Comparison of ENCODE assay signal across 15 cellular contexts in genomic region chr13:91368676-91369425, GRCh38. TPM values are rescaled to one million over a fixed set of nuclear protein-coding genes. Genes with fewer than 3 reads are reported as not detected.
DNase-seq lines count a peak whose midpoint lies in the region; ATAC-seq, FAIRE-seq and TF ChIP-seq lines count a peak whose summit lies in the region.
"Had no signal": no experiment of that assay in that cellular context is flagged by ENCODE, and none has a peak within 500 bp of the region (broad histone marks: within the 10 kb centered on the region; RNA-seq: fewer than 3 reads in every experiment).

No MANE protein-coding gene starts in this region.

- WGBS in K562 (ENCODE audit: insufficient coverage, low coverage, missing lambda C conversion rate) = under 1% methylated on average over 3 of the region's 3 CpGs

- H3K36me3 ChIP-seq in K562 (ENCODE audit: control insufficient read depth, insufficient read depth, low read length) = no peaks in the 10 kb centered on the region

- H4K20me1 ChIP-seq in K562 (replicated peaks; ENCODE audit: control insufficient read depth, insufficient read depth, low read length) = no peaks in the 10 kb centered on the region

- H3K9me3 ChIP-seq in K562 (replicated peaks; ENCODE audit: control insufficient read depth, insufficient read depth, low read depth, low read length) = no peaks in the 10 kb centered on the region

- H3K27ac ChIP-seq in K562 (ENCODE audit: extremely low read depth, low read depth, low read length) = no peak overlapping the region
- no peak overlapping the region for H3K27ac ChIP-seq in substantia nigra (ENCODE audit: low read depth, low read length, poor library complexity, severe bottlenecking)

- intact Hi-C loops in K562 (cut with micrococcal nuclease) = loop anchor here (5.0 kb wide), 1 partner anchor 33 kb away; no protein-coding TSS in a partner anchor

- ATAC-seq in activated naive CD4-positive, alpha-beta T cell treated with anti-CD3 and anti-CD28 coated beads, Interleukin-2, amount 50 U/mL, for 72 hours = peak; percentile 84 to 88
- peak; percentile 29 for ATAC-seq in K562
- no peak for ATAC-seq in HG02973 (IDR thresholded peaks at IDR 0.05; ENCODE audit: unreplicated experiment)
- ATAC-seq: effector memory CD8-positive, alpha-beta T cell; left cardiac atrium; naive thymus-derived CD8-positive, alpha-beta T cell had no signal

- H3K36me3 Mint-ChIP-seq in activated naive CD4-positive, alpha-beta T cell treated with anti-CD3 and anti-CD28 coated beads, Interleukin-2, amount 50 U/mL, for 72 hours = no peaks in the 10 kb centered on the region
- H3K36me3 Mint-ChIP-seq in stimulated activated naive CD8-positive, alpha-beta T cell treated with anti-CD3 and anti-CD28 coated beads, Interleukin-15, Interleukin-2, amounts not matched to agents 100 ng/mL and 50 ng/mL, for 24 hours (ENCODE audit: low read depth) = no peaks in the 10 kb centered on the region
- H3K36me3 Mint-ChIP-seq: naive thymus-derived CD8-positive, alpha-beta T cell had no signal

- no peak for FAIRE-seq in K562 (lab: Jason Lieb, UNC)
- FAIRE-seq: small intestine had no signal

- H3K4me3 Mint-ChIP-seq in stimulated activated naive CD8-positive, alpha-beta T cell treated with anti-CD3 and anti-CD28 coated beads, Interleukin-15, Interleukin-2, amounts not matched to agents 100 ng/mL and 50 ng/mL, for 24 hours = peak overlapping the region; percentile 71
- H3K4me3 Mint-ChIP-seq: effector memory CD8-positive, alpha-beta T cell; naive thymus-derived CD8-positive, alpha-beta T cell had no signal

- TF ChIP-seq EP300 in K562 (IDR thresholded peaks at IDR 0.05; ENCODE audit: low read length) = no peak

- POLR2A ChIA-PET in K562 (lab: Yijun Ruan, JAX) = interaction anchor here (0.9 to 4.3 kb wide), 4 partner anchors 11 to 21 kb away, joined by 3 to 99 read pairs (median 10); partner anchors contain the start of gene MIR17HG

- H3K9me1 ChIP-seq in K562 (ENCODE audit: control insufficient read depth, insufficient read depth, low read length) = no peaks in the 10 kb centered on the region

- in situ Hi-C loops in K562 (cut with MboI) = no loop called here

- CTCF ChIA-PET in K562 (lab: Yijun Ruan, JAX; ENCODE audit: low intra/inter-chr PET ratio) = no interaction called here

- H3K4me1 Mint-ChIP-seq in stimulated activated naive CD8-positive, alpha-beta T cell treated with anti-CD3 and anti-CD28 coated beads, Interleukin-15, Interleukin-2, amounts not matched to agents 100 ng/mL and 50 ng/mL, for 24 hours (ENCODE audit: low read depth) = peaks cover 35% of the 10 kb centered on the region
- H3K4me1 Mint-ChIP-seq: naive thymus-derived CD8-positive, alpha-beta T cell had no signal

- no peaks in the 10 kb centered on the region for H3K79me2 ChIP-seq in K562 (ENCODE audit: control insufficient read depth, insufficient read depth, low read length)

- H3K4me3 ChIP-seq in K562 = no peak overlapping the region

- no peak overlapping the region for H3K4me2 ChIP-seq in K562 (ENCODE audit: insufficient read depth, low read length)

- no peak for TF ChIP-seq POLR2A in K562 (conservative IDR thresholded peaks at IDR 0.05)

- H3K9me3 Mint-ChIP-seq in activated naive CD4-positive, alpha-beta T cell treated with anti-CD3 and anti-CD28 coated beads, Interleukin-2, amount 50 U/mL, for 72 hours = peaks cover 3 to 6% of the 10 kb centered on the region in 2 donors
- no peaks in the 10 kb centered on the region for H3K9me3 Mint-ChIP-seq in stimulated activated naive CD8-positive, alpha-beta T cell treated with anti-CD3 and anti-CD28 coated beads, Interleukin-15, Interleukin-2, amounts not matched to agents 100 ng/mL and 50 ng/mL, for 24 hours
- H3K9me3 Mint-ChIP-seq: effector memory CD8-positive, alpha-beta T cell; naive thymus-derived CD8-positive, alpha-beta T cell had no signal

- peaks cover 0 to 9% of the 10 kb centered on the region in 2 experiments; a peak in 3 of 5 replicates for H3K4me1 ChIP-seq in K562 (replicated peaks in 1 of 2; ENCODE audit: control insufficient read depth in 2 of 2, insufficient read depth in 2 of 2, low read length in 2 of 2)

- TF ChIP-seq CTCF in K562 (IDR thresholded peaks at IDR 0.05 in 2 of 3, conservative IDR thresholded peaks at IDR 0.05 in 1 of 3; ENCODE audit: insufficient read depth in 2 of 3, low read depth in 1 of 3, low read length in 3 of 3) = no peak

- H3K27ac Mint-ChIP-seq in activated naive CD4-positive, alpha-beta T cell treated with anti-CD3 and anti-CD28 coated beads, Interleukin-2, amount 50 U/mL, for 72 hours = peak overlapping the region; percentile 75 to 88
- peak overlapping the region; percentile 96 for H3K27ac Mint-ChIP-seq in stimulated activated naive CD8-positive, alpha-beta T cell treated with anti-CD3 and anti-CD28 coated beads, Interleukin-15, Interleukin-2, amounts not matched to agents 100 ng/mL and 50 ng/mL, for 24 hours
- H3K27ac Mint-ChIP-seq: effector memory CD8-positive, alpha-beta T cell; naive thymus-derived CD8-positive, alpha-beta T cell had no signal

- no peak overlapping the region for H3K9ac ChIP-seq in K562 (ENCODE audit: insufficient read depth in 1 of 2, low read depth in 2 of 2, low read length in 2 of 2)

- TF ChIP-seq RAD21 in K562 (CRISPR knock-in tag; conservative IDR thresholded peaks at IDR 0.05 in 1 of 2, IDR thresholded peaks at IDR 0.05 in 1 of 2) = no peak

- no TSS peak for BruUV-seq in K562 (replicated peaks; lab: Mats Ljungman, UMichigan)

- H3K27me3 ChIP-seq in K562 (ENCODE audit: control insufficient read depth in 2 of 2, insufficient read depth in 2 of 2, low read length in 2 of 2) = no peaks in the 10 kb centered on the region

- peaks cover 5% of the 10 kb centered on the region for H3K27me3 Mint-ChIP-seq in stimulated activated naive CD8-positive, alpha-beta T cell treated with anti-CD3 and anti-CD28 coated beads, Interleukin-15, Interleukin-2, amounts not matched to agents 100 ng/mL and 50 ng/mL, for 24 hours

- H2AFZ ChIP-seq in K562 (ENCODE audit: low read depth, low read length) = no peak overlapping the region

- peak in 1 of 2 donors; percentile 17 for DNase-seq in activated naive CD4-positive, alpha-beta T cell treated with anti-CD3 and anti-CD28 coated beads, Interleukin-2, amount 50 U/mL, for 72 hours (ENCODE audit: low spot score in 2 of 2)
- no peak for DNase-seq in activated naive CD4-positive, alpha-beta T cell treated with Interleukin-2 at 50 U/mL for 16 hours
- DNase-seq in M059J (ENCODE audit: low read depth) = peak; percentile 48
- DNase-seq in K562 (ENCODE audit: extremely low read depth in 1 of 4, low spot score in 3 of 4) = no peak
- DNase-seq in substantia nigra (lab: John Stamatoyannopoulos, UW) = no peak
- no peak for DNase-seq in RKO (ENCODE audit: low spot score)
- DNase-seq: effector memory CD8-positive, alpha-beta T cell; left cardiac atrium; naive thymus-derived CD8-positive, alpha-beta T cell; NCI-H1694; NCI-H748 treated with DMSO at 0.1 percent for 48 hours; SIG-M5; small intestine had no signal

TF ChIP-seq in K562, 482 proteins besides CTCF, POLR2A, EP300 and RAD21:
- TF ChIP-seq MED1 (CRISPR knock-in tag; IDR thresholded peaks at IDR 0.05; ENCODE audit: borderline replicate concordance) = no peak
TF ChIP-seq in K562: peak in this region for 0.

RNA-seq across cellular contexts. Expression of gene MIR17HG, which starts 21.4 kb away (rescaled TPM):
- total RNA-seq in activated naive CD4-positive, alpha-beta T cell treated with anti-CD3 and anti-CD28 coated beads, Interleukin-2, amount 50 U/mL, for 72 hours = 10 to 100 TPM; 11.5 to 25.8 TPM
- total RNA-seq in M059J (2014; rRNA removed; shearing (Covaris generic)) = 0.44 and 0.62 TPM in 2 replicates
- 458 and 1,073 TPM in 2 replicates for total RNA-seq in K562 (2011; cell fraction: chromatin; rRNA removed; ENCODE audit: low replicate concordance)
- total RNA-seq in K562 (2011; cell fraction: nucleolus; rRNA removed) = 474 and 541 TPM in 2 replicates
- total RNA-seq in K562 (2011; cell fraction: nucleoplasm; rRNA removed) = 882 and 1,501 TPM in 2 replicates
- total RNA-seq in K562 (2014; rRNA removed) = 55.3 and 100 TPM in 2 replicates
- 177 and 218 TPM in 2 replicates for total RNA-seq in K562 (2014; rRNA removed; fragmentation: Illumina TruSeq; extraction: Trizol)
- 130 and 149 TPM in 2 replicates for total RNA-seq in K562 (2015; rRNA removed; fragmentation: Illumina TruSeq; extraction: Trizol)
- total RNA-seq in K562 (2021) = 77.8 and 106 TPM in 2 replicates
- polyA plus RNA-seq in K562 (2011; rRNA removed) = 147 and 182 TPM in 2 replicates
- polyA plus RNA-seq in K562 (2011; cell fraction: cytosol; rRNA removed) = 8.2 and 35.8 TPM in 2 replicates
- 165 and 195 TPM in 2 replicates for polyA plus RNA-seq in K562 (2011; cell fraction: nucleus; rRNA removed)
- 21.0 and 54.8 TPM in 2 replicates for polyA plus RNA-seq in K562 (2012)
- 43.2 and 59.7 TPM in 2 replicates for polyA plus RNA-seq in K562 (2014; fragmentation: Illumina TruSeq; extraction: Trizol)
- 10 to 100 TPM; 44.2 to 67.6 TPM for polyA plus RNA-seq in K562 (2014; fragmentation: Nextera tagmentation; extraction: Ambion mirVana)
- 77.9 and 119 TPM in 2 replicates for polyA plus RNA-seq in K562 (2014; rRNA removed)
- 251 and 360 TPM in 2 replicates for polyA minus RNA-seq in K562 (2011; rRNA and poly(A)+ RNA removed)
- polyA minus RNA-seq in K562 (2011; cell fraction: cytosol; rRNA and poly(A)+ RNA removed) = 17.0 and 22.7 TPM in 2 replicates
- polyA minus RNA-seq in K562 (2011; cell fraction: nucleus; rRNA and poly(A)+ RNA removed) = 714 and 1,502 TPM in 2 replicates

RNA-seq across cellular contexts. Expression of gene GPC5, which starts 29.6 kb away (rescaled TPM):
- under 1 TPM; 0.11 to 0.78 TPM for total RNA-seq in activated naive CD4-positive, alpha-beta T cell treated with anti-CD3 and anti-CD28 coated beads, Interleukin-2, amount 50 U/mL, for 72 hours
- 0.25 TPM in 1 of 2 replicates, not detected in the other for total RNA-seq in M059J (2014; rRNA removed; shearing (Covaris generic))
- total RNA-seq in K562 (2011; cell fraction: chromatin; rRNA removed; ENCODE audit: low replicate concordance) = 0.32 TPM in 1 of 2 replicates, not detected in the other
- 0.17 and 0.26 TPM in 2 replicates for total RNA-seq in K562 (2011; cell fraction: nucleolus; rRNA removed)
- total RNA-seq in K562 (2011; cell fraction: nucleoplasm; rRNA removed) = not detected in 2 replicates
- total RNA-seq in K562 (2014; rRNA removed) (0.12 and 0.27 TPM in 2 replicates), K562 (2014; rRNA removed; fragmentation: Illumina TruSeq; extraction: Trizol) (not detected in 2 replicates), K562 (2015; rRNA removed; fragmentation: Illumina TruSeq; extraction: Trizol) (not detected in 2 replicates), K562 (2021) (not detected in 2 replicates)
- polyA plus RNA-seq in K562 (2011; rRNA removed) (0.08 and 0.18 TPM in 2 replicates), K562 (2014; fragmentation: Illumina TruSeq; extraction: Trizol) (not detected in 2 replicates), K562 (2014; fragmentation: Nextera tagmentation; extraction: Ambion mirVana) (not detected), K562 (2014; rRNA removed) (not detected in 2 replicates)
- not detected in 2 replicates for polyA plus RNA-seq in K562 (2011; cell fraction: cytosol; rRNA removed)
- 0.20 and 0.28 TPM in 2 replicates for polyA plus RNA-seq in K562 (2011; cell fraction: nucleus; rRNA removed)
- 0.03 and 0.15 TPM in 2 replicates for polyA plus RNA-seq in K562 (2012)
- polyA minus RNA-seq in K562 (2011; rRNA and poly(A)+ RNA removed) = 0.07 and 0.33 TPM in 2 replicates
- polyA minus RNA-seq in K562 (2011; cell fraction: cytosol; rRNA and poly(A)+ RNA removed) = not detected in 2 replicates
- 0.27 and 0.78 TPM in 2 replicates for polyA minus RNA-seq in K562 (2011; cell fraction: nucleus; rRNA and poly(A)+ RNA removed)
- total RNA-seq: naive thymus-derived CD8-positive, alpha-beta T cell had no signal
- polyA plus RNA-seq: naive thymus-derived CD8-positive, alpha-beta T cell had no signal
